ENCODE assay signal across 8 cellular contexts in the genomic region with DNA sequence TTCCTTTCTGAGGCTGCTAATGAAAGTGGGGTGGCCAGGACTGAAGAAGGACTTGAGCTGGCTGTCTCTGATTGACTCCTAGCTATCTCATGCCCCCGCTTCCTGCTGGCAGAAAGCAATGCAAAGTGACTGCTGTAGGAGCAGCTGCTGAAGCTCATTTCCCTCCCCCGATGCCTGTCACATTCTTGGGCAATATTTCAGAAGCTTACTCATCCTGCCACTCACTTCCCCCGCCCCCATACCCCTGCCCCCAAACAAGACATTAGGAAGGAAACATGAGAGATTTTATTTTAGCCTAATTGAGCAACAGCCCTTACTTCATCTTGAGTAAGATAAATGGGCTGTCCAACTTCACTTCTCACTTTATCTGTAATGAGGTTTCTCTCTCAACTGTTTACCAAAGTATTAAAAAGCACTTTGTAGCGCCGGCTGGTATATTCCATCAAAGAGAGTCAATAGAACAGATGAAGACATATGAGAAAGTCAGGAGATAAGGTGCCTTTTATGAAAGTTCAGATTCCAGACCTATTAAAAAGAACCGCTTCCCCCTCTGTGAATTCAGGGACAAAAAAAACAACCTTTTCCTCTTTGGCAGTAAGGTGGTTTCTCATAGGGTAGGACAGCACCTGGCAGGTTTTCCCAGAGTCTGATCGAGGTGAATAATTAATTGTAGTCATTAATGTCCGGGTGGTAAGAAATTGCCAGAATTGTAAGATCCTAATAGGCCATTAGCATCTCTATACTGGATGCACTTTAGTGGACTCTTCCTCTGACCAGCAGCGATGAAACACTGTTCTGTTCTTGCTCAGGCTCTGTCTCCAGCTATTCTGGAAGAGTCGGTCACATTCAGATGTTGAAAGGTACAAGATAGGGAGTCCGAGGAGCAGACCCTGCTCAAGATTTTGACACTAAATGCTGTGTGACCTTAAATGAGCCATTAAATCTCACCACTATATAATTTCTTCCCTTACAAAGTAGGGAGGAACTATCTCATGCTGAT.
DNase-seq lines count a peak whose midpoint lies in the region; ATAC-seq and TF ChIP-seq lines count a peak whose summit lies in the region.

No MANE protein-coding gene starts in this region.

- no peak for TF ChIP-seq CTCF in brain microvascular endothelial cell (IDR thresholded peaks at IDR 0.05; ENCODE audit: low read depth, low read length, missing control alignments)

- in situ Hi-C loops in brain microvascular endothelial cell (cut with HindIII; ENCODE audit: low pct_ligation_motif_present, low sequenced_read_pairs) (no loop called here), G401 (cut with HindIII; ENCODE audit: low sequenced_read_pairs) (no loop called here)

- peaks cover 21% of the 10 kb centered on the region for H3K4me1 ChIP-seq in SJSA1 (replicated peaks)

- no peak overlapping the region for H3K4me3 ChIP-seq in SJSA1
- no peak overlapping the region for H3K4me3 ChIP-seq in brain microvascular endothelial cell (ENCODE audit: low read depth, low read length)

- H3K27ac ChIP-seq in SJSA1 (peak overlapping the region; percentile 59), brain microvascular endothelial cell (peak overlapping the region; percentile 81)

- DNase-seq in MV-4-11 (lab: John Stamatoyannopoulos, UW) (peak; percentile 97), SJSA1 (ENCODE audit: low read depth in 1 of 2, low spot score in 2 of 2) (peak; percentile 42 to 73), brain microvascular endothelial cell (peak; percentile 88), left colon (peak in 1 of 2 donors; percentile 65), G401 (ENCODE audit: low spot score) (no peak)
- DNase-seq in stimulated activated CD4-positive, alpha-beta T cell treated with anti-CD3 and anti-CD28 coated beads, Interleukin-2, amount 100 ng/mL, for 48 hours: peak; percentile 28 to 49

- no peaks in the 10 kb centered on the region for H3K9me3 ChIP-seq in SJSA1 (replicated peaks)

- intact Hi-C loops in left colon (cut with DNase I, micrococcal nuclease): no loop called here

- H3K36me3 ChIP-seq in SJSA1: no peaks in the 10 kb centered on the region
- H3K36me3 ChIP-seq in brain microvascular endothelial cell (replicated peaks): no peaks in the 10 kb centered on the region

- H3K27me3 ChIP-seq in SJSA1 (replicated peaks) (no peaks in the 10 kb centered on the region), brain microvascular endothelial cell (replicated peaks) (no peaks in the 10 kb centered on the region)

- peak; percentile 96 for ATAC-seq in GM18502 (IDR thresholded peaks at IDR 0.05; ENCODE audit: poor library complexity, unreplicated experiment)
- ATAC-seq in HG02588 (IDR thresholded peaks at IDR 0.05; ENCODE audit: unreplicated experiment): peak; percentile 96
- ATAC-seq in left colon: peak; percentile 74
